Comparison of ENCODE assay signal across 10 cellular contexts in genomic region chr16:66705790-66706505, GRCh38. TPM values are rescaled to one million over a fixed set of nuclear protein-coding genes. Genes with fewer than 3 reads are reported as not detected.
DNase-seq lines count a peak whose midpoint lies in the region; ATAC-seq and TF ChIP-seq lines count a peak whose summit lies in the region.
"Had no signal": no experiment of that assay in that cellular context is flagged by ENCODE, and none has a peak within 500 bp of the region (broad histone marks: within the 10 kb centered on the region; RNA-seq: fewer than 3 reads in every experiment).

No MANE protein-coding gene starts in this region.

- intact Hi-C loops in Right ventricle myocardium inferior (cut with DNase I) (no loop called here), cardiac septum (cut with DNase I) (no loop called here), vagina (cut with DNase I) (no loop called here)

- no peaks in the 10 kb centered on the region for H3K9me3 ChIP-seq in neuronal stem cell (replicated peaks in 1 of 2; ENCODE audit: control insufficient read depth in 2 of 2, insufficient read depth in 1 of 2, low read depth in 1 of 2, low read length in 2 of 2)
- H3K9me3 ChIP-seq in vagina: no peaks in the 10 kb centered on the region

- no peak overlapping the region for H3K18ac ChIP-seq in neuronal stem cell (ENCODE audit: low read length)

- H2AK5ac ChIP-seq in neuronal stem cell (ENCODE audit: low read depth, low read length): no peak overlapping the region

- H3K4ac ChIP-seq in neuronal stem cell (ENCODE audit: low read length): no peak overlapping the region

- no peak overlapping the region for H4K91ac ChIP-seq in neuronal stem cell (ENCODE audit: low read depth, low read length, poor library complexity)

- no peak overlapping the region for H2BK120ac ChIP-seq in neuronal stem cell (ENCODE audit: low read depth, low read length)

- ATAC-seq in Right ventricle myocardium inferior (peak; percentile 83), HG03097 (IDR thresholded peaks at IDR 0.05; ENCODE audit: low FRiP score, unreplicated experiment) (no peak)

- H3K4me2 ChIP-seq in neuronal stem cell (ENCODE audit: insufficient read depth, low read length, poor library complexity, severe bottlenecking): no peak overlapping the region

- H3K4me3 ChIP-seq in fibroblast of the aortic adventitia (ENCODE audit: low read depth, low read length) (no peak overlapping the region), neuronal stem cell (ENCODE audit: low read length in 2 of 2) (no peak overlapping the region), vagina (no peak overlapping the region)

- no peak overlapping the region for H3K9ac ChIP-seq in neuronal stem cell (ENCODE audit: low read depth, low read length, poor library complexity)

- no peak overlapping the region for H4K8ac ChIP-seq in neuronal stem cell (ENCODE audit: low read depth, low read length)

- H2BK15ac ChIP-seq in neuronal stem cell (ENCODE audit: low read length): no peak overlapping the region

- no peak overlapping the region for H2BK5ac ChIP-seq in neuronal stem cell (ENCODE audit: low read length)

- H3K27ac ChIP-seq in neuronal stem cell (replicated peaks; ENCODE audit: low read length) (no peak overlapping the region), vagina (peak overlapping the region; percentile 57)

- no peaks in the 10 kb centered on the region for H3K36me3 ChIP-seq in neuronal stem cell (replicated peaks in 1 of 2; ENCODE audit: control insufficient read depth in 2 of 2, insufficient read depth in 2 of 2, low read length in 2 of 2)
- H3K36me3 ChIP-seq in vagina: no peaks in the 10 kb centered on the region

- DNase-seq in Right ventricle myocardium inferior (ENCODE audit: missing footprints): peak; percentile 80
- no peak for DNase-seq in cardiac septum (ENCODE audit: low spot score)
- peak; percentile 61 for DNase-seq in fibroblast of the aortic adventitia (ENCODE audit: low read depth)
- DNase-seq in neuronal stem cell (ENCODE audit: low spot score): no peak
- no peak for DNase-seq in vagina (ENCODE audit: extremely low spot score in 2 of 2)
- DNase-seq in 8988T: no peak
- no peak for DNase-seq in cortex of kidney (lab: John Stamatoyannopoulos, UW)
- DNase-seq: kidney glomerular epithelial cell, NCI-H1436 had no signal

- no peak overlapping the region for H3K23ac ChIP-seq in neuronal stem cell (ENCODE audit: low read depth, low read length, poor library complexity)

- peak overlapping the region; percentile 70 for H2AFZ ChIP-seq in neuronal stem cell (ENCODE audit: low read length)

- H3K27me3 ChIP-seq in neuronal stem cell (ENCODE audit: control insufficient read depth in 3 of 3, insufficient read depth in 3 of 3, low read depth in 1 of 3, low read length in 3 of 3) (peaks cover 0 to 11% (median 0%) of the 10 kb centered on the region in 3 experiments), vagina (no peaks in the 10 kb centered on the region)

- H2BK12ac ChIP-seq in neuronal stem cell (ENCODE audit: low read length): no peak overlapping the region

- no CpG with 5 or more reads among the region's 11 CpGs for WGBS in neuronal stem cell (ENCODE audit: extremely low coverage in 2 of 2, insufficient read length in 2 of 2, insufficient replicate concordance in 1 of 2), 2 donors

- no peak for TF ChIP-seq CTCF in fibroblast of the aortic adventitia (IDR thresholded peaks at IDR 0.05; ENCODE audit: insufficient read depth, low read length)
- TF ChIP-seq CTCF in vagina (IDR thresholded peaks at IDR 0.05): no peak

- H3K4me1 ChIP-seq in neuronal stem cell (ENCODE audit: control insufficient read depth in 2 of 2, insufficient read depth in 1 of 2, low read depth in 1 of 2, low read length in 2 of 2) (peaks cover 0 to 8% of the 10 kb centered on the region in 2 donors), vagina (peaks cover 7% of the 10 kb centered on the region)

- TF ChIP-seq POLR2A in vagina (IDR thresholded peaks at IDR 0.05): no peak

- H3K14ac ChIP-seq in neuronal stem cell (ENCODE audit: low read length): no peak overlapping the region

- no peaks in the 10 kb centered on the region for H3K79me1 ChIP-seq in neuronal stem cell (ENCODE audit: low read depth, low read length)

RNA-seq across cellular contexts. Expression of gene CMTM4, which starts 9.4 kb away (rescaled TPM):
- total RNA-seq in Right ventricle myocardium inferior (10.9 TPM), cardiac septum (10.4 TPM), fibroblast of the aortic adventitia (ENCODE audit: low replicate concordance) (13.3 and 16.8 TPM in 2 replicates), vagina (15.7 TPM)
- polyA plus RNA-seq in neuronal stem cell (2013, experiment 1 of 2): 17.4 TPM
- 17.4 TPM for polyA plus RNA-seq in neuronal stem cell (2013, experiment 2 of 2)

RNA-seq across cellular contexts. Expression of gene DYNC1LI2, which starts 45.5 kb away (rescaled TPM):
- total RNA-seq in Right ventricle myocardium inferior (76.6 TPM), cardiac septum (123 TPM), fibroblast of the aortic adventitia (ENCODE audit: low replicate concordance) (148 and 256 TPM in 2 replicates), vagina (149 TPM)
- 154 TPM for polyA plus RNA-seq in neuronal stem cell (2013, experiment 1 of 2)
- polyA plus RNA-seq in neuronal stem cell (2013, experiment 2 of 2): 164 TPM

Comparison
In these comparisons a context has a peak if more than half of its experiments do, and no peak if none do; other contexts are left out.
1. DNase-seq: peak in Right ventricle myocardium inferior (single experiment) and fibroblast of the aortic adventitia (single experiment); none in cardiac septum (single experiment), neuronal stem cell (single experiment), vagina (0 of 2), 8988T (single experiment) and cortex of kidney (single experiment).